In the genomic region with DNA sequence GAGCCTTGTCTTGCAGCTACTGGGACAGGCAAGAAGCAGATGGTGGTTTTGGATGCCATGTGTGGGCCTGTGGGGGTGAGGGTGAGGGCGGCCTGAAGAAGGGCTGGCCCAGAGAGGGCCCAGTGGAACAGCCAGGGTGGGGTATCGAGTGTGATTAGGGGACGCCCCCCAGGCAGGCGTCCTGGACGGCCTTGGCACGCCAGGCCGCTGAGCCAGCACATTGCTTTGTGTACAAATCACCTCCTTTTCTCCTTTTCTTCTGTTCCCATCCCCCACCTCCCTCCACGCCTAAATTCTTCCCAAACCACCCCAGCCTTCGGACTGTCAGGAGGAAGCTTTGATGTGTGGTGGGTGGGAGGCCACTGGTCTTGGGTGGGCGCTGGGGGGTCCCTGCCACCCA, we compare ENCODE assay signal across 14 cellular contexts. TPM values are rescaled to one million over a fixed set of nuclear protein-coding genes. Genes with fewer than 3 reads are reported as not detected.
DNase-seq lines count a peak whose midpoint lies in the region; ATAC-seq and TF ChIP-seq lines count a peak whose summit lies in the region.
"Had no signal": no experiment of that assay in that cellular context is flagged by ENCODE, and none has a peak within 500 bp of the region (broad histone marks: within the 10 kb centered on the region; RNA-seq: fewer than 3 reads in every experiment).

No MANE protein-coding gene starts in this region.

- DNase-seq in HFFc6 (no peak), chondrocyte (ENCODE audit: low spot score) (no peak), neural crest cell (ENCODE audit: low read depth, low spot score) (no peak), HuH-7 (ENCODE audit: low spot score) (no peak), GM10266 (ENCODE audit: extremely low spot score) (no peak)
- no peak for DNase-seq in activated effector memory CD4-positive, alpha-beta T cell treated with Interleukin-2 at 50 U/mL for 16 hours
- DNase-seq: activated T-cell treated with anti-CD3 and anti-CD28 coated beads, Interleukin-2, amount 50 U/mL, for 1 hour; effector memory CD4-positive, alpha-beta T cell; left cardiac atrium; substantia nigra had no signal

- H3K4me1 Mint-ChIP-seq in HFFc6 (ENCODE audit: low read depth) = peaks cover 53% of the 10 kb centered on the region
- H3K4me1 Mint-ChIP-seq in chondrocyte (ENCODE audit: low read depth) = peaks cover 51% of the 10 kb centered on the region
- H3K4me1 Mint-ChIP-seq in neural crest cell = peaks cover 49% of the 10 kb centered on the region

- TF ChIP-seq CTCF in HFFc6 (IDR thresholded peaks at IDR 0.05) (no peak), chondrocyte (IDR thresholded peaks at IDR 0.05) (no peak), neural crest cell (conservative IDR thresholded peaks at IDR 0.05) (no peak), GM10266 (IDR thresholded peaks at IDR 0.05; ENCODE audit: control insufficient read depth, insufficient read depth, low read depth, missing control alignments) (no peak)

- H3K9me3 Mint-ChIP-seq in HFFc6 (peaks cover 6% of the 10 kb centered on the region), chondrocyte (ENCODE audit: low read depth) (peaks cover 3% of the 10 kb centered on the region), neural crest cell (peaks cover 14% of the 10 kb centered on the region)

- no peaks in the 10 kb centered on the region for H3K36me3 ChIP-seq in BLaER1

- H4K20me1 ChIP-seq in BLaER1 = no peaks in the 10 kb centered on the region

- H3K27me3 Mint-ChIP-seq in HFFc6 (ENCODE audit: insufficient read depth) (peaks cover 7% of the 10 kb centered on the region), chondrocyte (ENCODE audit: low read depth) (no peaks in the 10 kb centered on the region), neural crest cell (ENCODE audit: low read depth) (no peaks in the 10 kb centered on the region)

- no peak for ATAC-seq in GM19397 (IDR thresholded peaks at IDR 0.05; ENCODE audit: unreplicated experiment)
- ATAC-seq: left cardiac atrium, WTC11 had no signal

- H3K27ac Mint-ChIP-seq in HFFc6 = peak overlapping the region; percentile 70
- H3K27ac Mint-ChIP-seq in chondrocyte (ENCODE audit: unreplicated experiment) = peak overlapping the region; percentile 92
- H3K27ac Mint-ChIP-seq in neural crest cell (ENCODE audit: unreplicated experiment) = peak overlapping the region; percentile 81
- H3K27ac Mint-ChIP-seq: WTC11 had no signal

- peak overlapping the region; percentile 98 for H3K27ac ChIP-seq in BLaER1

- no peaks in the 10 kb centered on the region for H3K27me3 ChIP-seq in BLaER1

- H3K4me1 ChIP-seq in BLaER1 = peaks cover 79% of the 10 kb centered on the region

- H3K4me2 ChIP-seq in BLaER1 = peak overlapping the region; percentile 98

- peaks cover 9% of the 10 kb centered on the region; the same call in 1 of the 2 replicates for H3K9me3 ChIP-seq in BLaER1

- H3K36me3 Mint-ChIP-seq in HFFc6 (ENCODE audit: low read depth) = peaks cover 7% of the 10 kb centered on the region; the same call in 1 of the 2 replicates
- H3K36me3 Mint-ChIP-seq in chondrocyte (ENCODE audit: low read depth) = peaks cover 3% of the 10 kb centered on the region
- H3K36me3 Mint-ChIP-seq in neural crest cell (ENCODE audit: low read depth) = no peaks in the 10 kb centered on the region

- peak overlapping the region; percentile 84; the same call in 1 of the 2 replicates for H3K9ac ChIP-seq in BLaER1

- H3K4me3 ChIP-seq in BLaER1 = no peak overlapping the region

- no peak overlapping the region for H3K4me3 Mint-ChIP-seq in HFFc6
- no peak overlapping the region for H3K4me3 Mint-ChIP-seq in chondrocyte (ENCODE audit: unreplicated experiment)
- H3K4me3 Mint-ChIP-seq in neural crest cell = no peak overlapping the region
- H3K4me3 Mint-ChIP-seq: WTC11 had no signal

RNA-seq across cellular contexts. Expression of a gene that starts 7.8 kb away (rescaled TPM):
- total RNA-seq in HFFc6 (2021; fragmentation: NEBNext Ultra II Directional; extraction: Animal tissue kit (Norgen Biotek cat#: 25700)) = 100 to 1,000 TPM; 437 to 739 (median 687) TPM
- total RNA-seq in chondrocyte (44.5 to 113 TPM (median 109 TPM) in 3 replicates), neural crest cell (4.2 and 4.8 TPM in 2 replicates)

RNA-seq across cellular contexts. Expression of a gene that starts 11.6 kb away (rescaled TPM):
- total RNA-seq in HFFc6 (2021; fragmentation: NEBNext Ultra II Directional; extraction: Animal tissue kit (Norgen Biotek cat#: 25700)) = 10 to 100 TPM; 32.9 to 55.0 (median 49.8) TPM
- total RNA-seq in chondrocyte (7.1 to 7.7 TPM (median 7.2 TPM) in 3 replicates), neural crest cell (3.7 and 4.3 TPM in 2 replicates)

RNA-seq across cellular contexts. Expression of a gene that starts 20.3 kb away (rescaled TPM):
- total RNA-seq in HFFc6 (2021; fragmentation: NEBNext Ultra II Directional; extraction: Animal tissue kit (Norgen Biotek cat#: 25700)) = 10 to 100 TPM; 41.2 to 66.6 (median 61.2) TPM
- 22.4 to 23.6 TPM (median 23.3 TPM) in 3 replicates for total RNA-seq in chondrocyte
- total RNA-seq in neural crest cell = 40.2 and 49.0 TPM in 2 replicates

RNA-seq across cellular contexts. Expression of a gene that starts 22.8 kb away (rescaled TPM):
- total RNA-seq in HFFc6 (2021; fragmentation: NEBNext Ultra II Directional; extraction: Animal tissue kit (Norgen Biotek cat#: 25700)) = 10 to 100 TPM; 21.5 to 26.4 (median 24.3) TPM
- total RNA-seq in chondrocyte = 18.2 to 30.4 TPM (median 21.1 TPM) in 3 replicates
- total RNA-seq in neural crest cell = 43.3 and 43.8 TPM in 2 replicates

RNA-seq across cellular contexts. Expression of a gene that starts 32.9 kb away (rescaled TPM):
- under 1 TPM in 2 of 6 experiments, not detected in 4; 0.07 to 0.11 TPM for total RNA-seq in HFFc6 (2021; fragmentation: NEBNext Ultra II Directional; extraction: Animal tissue kit (Norgen Biotek cat#: 25700))
- total RNA-seq in chondrocyte (2.0 to 4.7 TPM (median 4.3 TPM) in 3 replicates), neural crest cell (0.57 and 1.0 TPM in 2 replicates)
- total RNA-seq: skeletal muscle tissue had no signal
